Comparison of ENCODE assay signal across 19 cellular contexts in the genomic region with DNA sequence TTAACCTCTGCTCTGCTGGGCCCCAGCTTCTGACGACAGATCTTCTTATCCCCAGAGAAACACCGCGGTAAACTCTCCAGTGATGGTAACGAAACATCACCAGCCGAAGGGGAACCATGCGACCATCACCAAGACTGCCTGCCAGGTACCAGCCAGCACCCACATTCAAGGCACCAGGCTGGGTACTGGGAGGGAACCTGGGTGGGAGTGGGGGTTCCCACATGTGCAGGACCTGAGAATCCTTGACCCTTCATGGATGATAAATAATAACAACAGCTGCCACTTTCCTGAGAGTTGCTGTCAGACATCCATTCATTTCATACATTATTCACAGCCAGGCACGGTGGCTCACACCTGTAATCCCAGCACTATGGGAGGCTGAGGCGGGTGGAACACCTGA. TPM values are rescaled to one million over a fixed set of nuclear protein-coding genes. Genes with fewer than 3 reads are reported as not detected.
DNase-seq lines count a peak whose midpoint lies in the region; ATAC-seq and TF ChIP-seq lines count a peak whose summit lies in the region.
"Had no signal": no experiment of that assay in that cellular context is flagged by ENCODE, and none has a peak within 500 bp of the region (broad histone marks: within the 10 kb centered on the region; RNA-seq: fewer than 3 reads in every experiment).

No MANE protein-coding gene starts in this region.

- peak; percentile 15 for DNase-seq in Right ventricle myocardium inferior (ENCODE audit: missing footprints)
- DNase-seq in left ventricle myocardium inferior, result no peak
- peak; percentile 35 for DNase-seq in islet precursor cell
- peak; percentile 61 for DNase-seq in osteoblast (ENCODE audit: insufficient read length, low spot score, missing footprints)
- DNase-seq in NAMALWA (ENCODE audit: low spot score), result no peak
- no peak for DNase-seq in GM19238 (ENCODE audit: insufficient read length, low spot score)
- DNase-seq: AML-193; Caco-2; Calu3; CD4-positive, alpha-beta T cell; CD8-positive, alpha-beta T cell; DMS79 treated with DMSO at 0.1 percent for 48 hours; GF-D8 had no signal

- H3K4me3 ChIP-seq in left ventricle myocardium inferior (no peak overlapping the region), osteoblast (ENCODE audit: insufficient read depth, low read length) (no peak overlapping the region)
- H3K4me3 ChIP-seq: A549; BLaER1 treated with 17β-estradiol and CSF1 and Interleukin-3, amounts not matched to agents 10 nM and 100 nM had no signal

- no peak overlapping the region for H3K4me2 ChIP-seq in osteoblast (ENCODE audit: insufficient read depth, low read length)
- H3K4me2 ChIP-seq: A549; BLaER1 treated with 17β-estradiol and CSF1 and Interleukin-3, amounts not matched to agents 10 nM and 100 nM had no signal

- H3K4me1 ChIP-seq in left ventricle myocardium inferior, result peaks cover 17% of the 10 kb centered on the region
- no peaks in the 10 kb centered on the region for H3K4me1 ChIP-seq in osteoblast (ENCODE audit: insufficient read depth, low read length)
- H3K4me1 ChIP-seq: Caco-2 had no signal

- TF ChIP-seq CTCF in left ventricle myocardium inferior (IDR thresholded peaks at IDR 0.05; ENCODE audit: borderline replicate concordance), result no peak
- no peak for TF ChIP-seq CTCF in osteoblast (IDR thresholded peaks at IDR 0.05; ENCODE audit: extremely low read depth, low read depth, low read length)

- no peaks in the 10 kb centered on the region for H3K9me3 ChIP-seq in left ventricle myocardium inferior (replicated peaks)
- no peaks in the 10 kb centered on the region for H3K9me3 ChIP-seq in osteoblast (ENCODE audit: low read depth, low read length)
- H3K9me3 ChIP-seq: A549; BLaER1 treated with 17β-estradiol and CSF1 and Interleukin-3, amounts not matched to agents 10 nM and 100 nM; Caco-2 had no signal

- H3K79me2 ChIP-seq in osteoblast (ENCODE audit: insufficient read depth, low read length), result no peaks in the 10 kb centered on the region

- H3K27ac ChIP-seq in left ventricle myocardium inferior (replicated peaks), result no peak overlapping the region
- H3K27ac ChIP-seq in osteoblast (ENCODE audit: low read depth, low read length), result no peak overlapping the region
- H3K27ac ChIP-seq: 22Rv1, A549, C4-2B had no signal

- H3K27me3 ChIP-seq in left ventricle myocardium inferior (ENCODE audit: low read depth) (peaks cover 69% of the 10 kb centered on the region), osteoblast (ENCODE audit: insufficient read depth, low read length) (peaks cover 31% of the 10 kb centered on the region)
- H3K27me3 ChIP-seq: BLaER1 treated with 17β-estradiol and CSF1 and Interleukin-3, amounts not matched to agents 10 nM and 100 nM had no signal

- ATAC-seq in Right ventricle myocardium inferior, result no peak
- ATAC-seq: A549; CD8-positive, alpha-beta T cell had no signal

- H2AFZ ChIP-seq in osteoblast (ENCODE audit: low read length), result no peak overlapping the region

- H3K36me3 ChIP-seq in left ventricle myocardium inferior (no peaks in the 10 kb centered on the region), osteoblast (ENCODE audit: insufficient read depth, low read length) (no peaks in the 10 kb centered on the region)

- intact Hi-C loops in Right ventricle myocardium inferior (cut with DNase I), result no loop called here
- intact Hi-C loops in left ventricle myocardium inferior (cut with micrococcal nuclease), result no loop called here

- H4K20me1 ChIP-seq in osteoblast (ENCODE audit: insufficient read depth, low read length), result no peaks in the 10 kb centered on the region

RNA-seq across cellular contexts. Expression of a gene that starts 20.8 kb away (rescaled TPM):
- 0.03 TPM for total RNA-seq in Right ventricle myocardium inferior
- total RNA-seq in left ventricle myocardium inferior, result 0.05 TPM
- under 0.01 TPM in 2 replicates for total RNA-seq in osteoblast
- total RNA-seq: Calu3 had no signal

RNA-seq across cellular contexts. Expression of a gene that starts 23.7 kb away (rescaled TPM):
- total RNA-seq in Right ventricle myocardium inferior (18.3 TPM), left ventricle myocardium inferior (16.6 TPM), osteoblast (47.7 and 56.5 TPM in 2 replicates)

RNA-seq across cellular contexts. Expression of a gene that starts 31.3 kb away (rescaled TPM):
- 20.1 TPM for total RNA-seq in Right ventricle myocardium inferior
- total RNA-seq in left ventricle myocardium inferior, result 17.2 TPM
- 20.6 and 22.7 TPM in 2 replicates for total RNA-seq in osteoblast

RNA-seq across cellular contexts. Expression of a gene that starts 48.3 kb away (rescaled TPM):
- total RNA-seq in Right ventricle myocardium inferior, result 11.8 TPM
- 10.3 TPM for total RNA-seq in left ventricle myocardium inferior
- 8.7 and 8.8 TPM in 2 replicates for total RNA-seq in osteoblast
- total RNA-seq: A172 had no signal

RNA-seq across cellular contexts. Expression of a gene that starts 49.7 kb away (rescaled TPM):
- total RNA-seq in Right ventricle myocardium inferior, result 5.0 TPM
- total RNA-seq in left ventricle myocardium inferior, result 2.5 TPM
- under 0.01 TPM in 1 of 2 replicates, not detected in the other for total RNA-seq in osteoblast
- total RNA-seq: A172; B cell; Calu3; CD4-positive, alpha-beta T cell; CD8-positive, alpha-beta T cell had no signal

Comparison
In these comparisons a context has a peak if more than half of its experiments do, and no peak if none do; other contexts are left out.
1. DNase-seq: peak in Right ventricle myocardium inferior (single experiment), islet precursor cell (single experiment) and osteoblast (single experiment); none in left ventricle myocardium inferior (single experiment), NAMALWA (single experiment) and GM19238 (single experiment).